Comparison of ENCODE assay signal across 8 cellular contexts in the genomic region with DNA sequence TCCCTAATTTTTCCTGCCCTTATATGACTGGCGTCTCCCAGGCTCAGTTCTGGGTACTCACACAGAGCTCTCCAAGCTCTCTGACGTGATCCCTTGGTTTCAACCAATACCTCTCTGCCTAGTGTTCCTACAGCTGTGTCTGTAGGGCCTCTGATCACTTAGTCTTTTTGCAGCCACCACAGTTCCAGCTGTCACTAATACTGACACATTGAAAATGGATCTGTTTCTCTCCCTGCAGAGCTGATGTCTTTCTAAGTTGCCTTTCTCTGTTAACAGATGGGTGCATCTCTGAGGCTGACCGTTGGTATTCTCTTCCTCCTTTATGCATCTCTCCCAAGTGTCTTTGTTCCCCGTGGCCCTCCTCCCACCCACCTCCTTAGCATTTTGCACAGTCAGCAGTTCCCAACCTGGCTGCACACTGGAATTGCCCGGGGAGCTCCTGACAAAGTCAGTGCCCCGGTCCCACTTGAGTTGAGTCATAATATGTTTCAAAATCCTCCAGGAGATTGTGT.
DNase-seq lines count a peak whose midpoint lies in the region; ATAC-seq lines count a peak whose summit lies in the region.

No MANE protein-coding gene starts in this region.

- peak; percentile 90 for DNase-seq in DMS 273 (lab: John Stamatoyannopoulos, UW; ENCODE audit: unreplicated experiment)
- DNase-seq in SW480 (ENCODE audit: low spot score), result peak; percentile 30
- DNase-seq in kidney tubule cell (ENCODE audit: low spot score), result peak; percentile 50
- DNase-seq in NOMO-1 treated with dmso at 0.1 percent for 144 hours (lab: John Stamatoyannopoulos, UW; ENCODE audit: unreplicated experiment), result no peak
- no peak for DNase-seq in RPMI8226
- no peak for DNase-seq in NCI-H1092 treated with DMSO at 0.1 percent for 48 hours (lab: John Stamatoyannopoulos, UW)
- DNase-seq in NCI-H748 (lab: John Stamatoyannopoulos, UW; ENCODE audit: unreplicated experiment), result no peak

- ATAC-seq in HG02623 (IDR thresholded peaks at IDR 0.05; ENCODE audit: unreplicated experiment), result peak; percentile 32

Comparison
In these comparisons a context has a peak if more than half of its experiments do, and no peak if none do; other contexts are left out.
1. DNase-seq: peak in DMS 273 (single experiment), SW480 (single experiment) and kidney tubule cell (single experiment); none in NOMO-1 treated with dmso at 0.1 percent for 144 hours (single experiment), RPMI8226 (single experiment), NCI-H1092 treated with DMSO at 0.1 percent for 48 hours (single experiment) and NCI-H748 (single experiment).